ENCODE assay signal across 8 cellular contexts in genomic region chr6:105995403-105995699, GRCh38.
DNase-seq lines count a peak whose midpoint lies in the region; ATAC-seq and TF ChIP-seq lines count a peak whose summit lies in the region.

No MANE protein-coding gene starts in this region.

- H3K4me1 ChIP-seq in GM23338 (ENCODE audit: insufficient read depth) (peaks cover 26% of the 10 kb centered on the region), mesenchymal stem cell (ENCODE audit: control insufficient read depth, insufficient read depth, low read depth, low read length) (peaks cover 15% of the 10 kb centered on the region), A673 (ENCODE audit: insufficient read depth, low read length, poor library complexity, severe bottlenecking) (peaks cover 6% of the 10 kb centered on the region)

- no peak overlapping the region for H4K91ac ChIP-seq in mesenchymal stem cell (ENCODE audit: low read length)

- intact Hi-C loops in A673 (cut with micrococcal nuclease; ENCODE audit: unreplicated experiment), result loop anchor here (10.0 kb wide), 1 partner anchor 229 kb away; no protein-coding TSS in a partner anchor

- no peak overlapping the region for H3K4ac ChIP-seq in mesenchymal stem cell (ENCODE audit: low read depth in 1 of 2, low read length in 2 of 2)

- H3K23ac ChIP-seq in mesenchymal stem cell (ENCODE audit: low read length in 2 of 2), result no peak overlapping the region

- TF ChIP-seq CTCF in 22Rv1 (IDR thresholded peaks at IDR 0.05) (no peak), GM23338 (conservative IDR thresholded peaks at IDR 0.05; ENCODE audit: low read depth in 2 of 2) (no peak), A673 (conservative IDR thresholded peaks at IDR 0.05; ENCODE audit: low read depth, low read length) (no peak)

- H3K4me2 ChIP-seq in GM23338 (peak overlapping the region; percentile 93), mesenchymal stem cell (ENCODE audit: low read length, poor library complexity, severe bottlenecking) (no peak overlapping the region)

- no peak overlapping the region for H4K8ac ChIP-seq in mesenchymal stem cell (ENCODE audit: low read length)

- peaks cover 19% of the 10 kb centered on the region for H3K4me1 Mint-ChIP-seq in GM23338
- H3K4me1 Mint-ChIP-seq in activated T-helper 17 cell treated with anti-CD3 and anti-CD28 coated beads, Interleukin-2, amount 50 U/mL, for 72 hours, result peaks cover 13% of the 10 kb centered on the region

- no peaks in the 10 kb centered on the region for H3K36me3 ChIP-seq in GM23338 (ENCODE audit: insufficient read depth)
- no peaks in the 10 kb centered on the region for H3K36me3 ChIP-seq in mesenchymal stem cell (ENCODE audit: control insufficient read depth in 1 of 2, insufficient read depth in 2 of 2, low read depth in 1 of 2, low read length in 2 of 2)
- H3K36me3 ChIP-seq in A673 (ENCODE audit: insufficient read depth, low read length, poor library complexity, severe bottlenecking), result no peaks in the 10 kb centered on the region

- no TSS peak for BruUV-seq in A673 (replicated peaks; lab: Mats Ljungman, UMichigan)

- no peak overlapping the region for H2AK5ac ChIP-seq in mesenchymal stem cell (ENCODE audit: low read length, severe bottlenecking)

- ATAC-seq in GM23338, result no peak
- no peak for ATAC-seq in activated T-helper 17 cell treated with anti-CD3 and anti-CD28 coated beads, Interleukin-2, amount 50 U/mL, for 72 hours (replicated peaks)

- POLR2A ChIA-PET in A673 (lab: Charles Lee; ENCODE audit: low non-redundant PET), result no interaction called here

- no peaks in the 10 kb centered on the region for H3K9me2 ChIP-seq in GM23338 (ENCODE audit: insufficient read depth)

- H3K27ac ChIP-seq in 22Rv1 (peak overlapping the region; percentile 51), GM23338 (ENCODE audit: low read depth) (no peak overlapping the region), mesenchymal stem cell (ENCODE audit: low read length, poor library complexity, severe bottlenecking) (no peak overlapping the region), A673 (ENCODE audit: low read depth, low read length, poor library complexity, severe bottlenecking) (no peak overlapping the region)

- peaks cover 73% of the 10 kb centered on the region for H3K27me3 Mint-ChIP-seq in GM23338 (ENCODE audit: insufficient read depth, low read depth, poor library complexity)
- peaks cover 10% of the 10 kb centered on the region for H3K27me3 Mint-ChIP-seq in activated T-helper 17 cell treated with anti-CD3 and anti-CD28 coated beads, Interleukin-2, amount 50 U/mL, for 72 hours

- DNase-seq in GM23338 (ENCODE audit: low spot score) (no peak), mesenchymal stem cell (no peak), A673 (ENCODE audit: low spot score) (no peak), NK-92 (lab: John Stamatoyannopoulos, UW; ENCODE audit: unreplicated experiment) (no peak), GOT3 (lab: John Stamatoyannopoulos, UW) (no peak), DMS153 (lab: John Stamatoyannopoulos, UW) (no peak)

- peak overlapping the region; percentile 96 for H3K9ac ChIP-seq in mesenchymal stem cell (ENCODE audit: low read length)

- H3K27me3 ChIP-seq in GM23338 (ENCODE audit: insufficient read depth), result peaks cover 95% of the 10 kb centered on the region
- peaks cover 0 to 22% of the 10 kb centered on the region in 2 experiments for H3K27me3 ChIP-seq in mesenchymal stem cell (ENCODE audit: control insufficient read depth in 1 of 2, insufficient read depth in 1 of 2, low read length in 2 of 2)
- peaks cover 58% of the 10 kb centered on the region for H3K27me3 ChIP-seq in A673 (replicated peaks; ENCODE audit: insufficient read depth, low read depth, low read length, poor library complexity)

- 6% methylated on average over 2 of the region's 5 CpGs for WGBS in mesenchymal stem cell

- H3F3A ChIP-seq in GM23338 (replicated peaks; ENCODE audit: low read depth), result peaks cover 6% of the 10 kb centered on the region; the same call in 1 of the 2 replicates

- no peaks in the 10 kb centered on the region; the same call in 2 of the 3 replicates for H3K36me3 Mint-ChIP-seq in GM23338 (ENCODE audit: low read depth)
- peaks cover 6% of the 10 kb centered on the region for H3K36me3 Mint-ChIP-seq in activated T-helper 17 cell treated with anti-CD3 and anti-CD28 coated beads, Interleukin-2, amount 50 U/mL, for 72 hours (ENCODE audit: low read depth)

- peak overlapping the region; percentile 78 for H3K4me3 ChIP-seq in GM23338
- peak overlapping the region in 1 of 2 experiments; percentile 89 for H3K4me3 ChIP-seq in mesenchymal stem cell (ENCODE audit: insufficient read depth in 1 of 2, low read depth in 1 of 2, low read length in 2 of 2)
- no peak overlapping the region for H3K4me3 ChIP-seq in A673 (ENCODE audit: low read depth, low read length, poor library complexity, severe bottlenecking)

- no peak overlapping the region for H3K18ac ChIP-seq in mesenchymal stem cell (ENCODE audit: low read depth in 1 of 2, low read length in 2 of 2)

- no peaks in the 10 kb centered on the region for H3K79me2 ChIP-seq in GM23338 (replicated peaks; ENCODE audit: insufficient read depth)

- peaks cover 18% of the 10 kb centered on the region; the same call in 1 of the 2 replicates for H4K20me1 ChIP-seq in GM23338 (replicated peaks; ENCODE audit: insufficient read depth)

- no peak overlapping the region for H2BK5ac ChIP-seq in mesenchymal stem cell (ENCODE audit: low read depth, low read length, poor library complexity, severe bottlenecking)

- H2BK15ac ChIP-seq in mesenchymal stem cell (ENCODE audit: low read depth, poor library complexity, severe bottlenecking), result no peak overlapping the region

- H3K9me3 Mint-ChIP-seq in GM23338, result peaks cover 4% of the 10 kb centered on the region; the same call in 2 of the 3 replicates
- no peaks in the 10 kb centered on the region for H3K9me3 Mint-ChIP-seq in activated T-helper 17 cell treated with anti-CD3 and anti-CD28 coated beads, Interleukin-2, amount 50 U/mL, for 72 hours

- H3K9me3 ChIP-seq in mesenchymal stem cell (ENCODE audit: control insufficient read depth, low read length), result no peaks in the 10 kb centered on the region
- H3K9me3 ChIP-seq in A673 (ENCODE audit: low read depth, low read length, poor library complexity, severe bottlenecking), result no peaks in the 10 kb centered on the region

- CTCF ChIA-PET in A673 (lab: Charles Lee), result no interaction called here

- no peak overlapping the region for H3K14ac ChIP-seq in mesenchymal stem cell (ENCODE audit: low read length in 2 of 2)

- H2BK120ac ChIP-seq in mesenchymal stem cell (ENCODE audit: low read depth, low read length), result no peak overlapping the region

- no peak overlapping the region for H2BK12ac ChIP-seq in mesenchymal stem cell (ENCODE audit: low read length in 2 of 2)

- H3K27ac Mint-ChIP-seq in GM23338, result no peak overlapping the region
- peak overlapping the region; percentile 60 for H3K27ac Mint-ChIP-seq in activated T-helper 17 cell treated with anti-CD3 and anti-CD28 coated beads, Interleukin-2, amount 50 U/mL, for 72 hours

- H2AFZ ChIP-seq in GM23338 (no peak overlapping the region), mesenchymal stem cell (ENCODE audit: low read depth, low read length) (no peak overlapping the region)

- peak overlapping the region; percentile 86 for H3K4me3 Mint-ChIP-seq in GM23338
- peak overlapping the region; percentile 82 for H3K4me3 Mint-ChIP-seq in activated T-helper 17 cell treated with anti-CD3 and anti-CD28 coated beads, Interleukin-2, amount 50 U/mL, for 72 hours

- no peaks in the 10 kb centered on the region for H3K79me1 ChIP-seq in mesenchymal stem cell (replicated peaks; ENCODE audit: low read length, poor library complexity, severe bottlenecking)

TF ChIP-seq in GM23338, 12 proteins besides CTCF, POLR2A, EP300 and RAD21 (continues in another document):
- TF ChIP-seq POLR2AphosphoS5 (IDR thresholded peaks at IDR 0.05; ENCODE audit: low read depth) (no peak), EZH2phosphoT487 (IDR thresholded peaks at IDR 0.05; ENCODE audit: unreplicated experiment) (no peak), ZNF331 (CRISPR knock-in tag; IDR thresholded peaks at IDR 0.05; ENCODE audit: low read depth) (no peak), STAT1 (IDR thresholded peaks at IDR 0.05; ENCODE audit: unreplicated experiment) (no peak), NANOG (IDR thresholded peaks at IDR 0.05; ENCODE audit: borderline replicate concordance) (no peak), CREB1 (CRISPR knock-in tag; IDR thresholded peaks at IDR 0.05; ENCODE audit: low read depth) (no peak), EZH2 (IDR thresholded peaks at IDR 0.05; ENCODE audit: low read depth, unreplicated experiment) (no peak), ZNF114 (CRISPR knock-in tag; IDR thresholded peaks at IDR 0.05) (no peak)
- TF ChIP-seq, protein P1, sequence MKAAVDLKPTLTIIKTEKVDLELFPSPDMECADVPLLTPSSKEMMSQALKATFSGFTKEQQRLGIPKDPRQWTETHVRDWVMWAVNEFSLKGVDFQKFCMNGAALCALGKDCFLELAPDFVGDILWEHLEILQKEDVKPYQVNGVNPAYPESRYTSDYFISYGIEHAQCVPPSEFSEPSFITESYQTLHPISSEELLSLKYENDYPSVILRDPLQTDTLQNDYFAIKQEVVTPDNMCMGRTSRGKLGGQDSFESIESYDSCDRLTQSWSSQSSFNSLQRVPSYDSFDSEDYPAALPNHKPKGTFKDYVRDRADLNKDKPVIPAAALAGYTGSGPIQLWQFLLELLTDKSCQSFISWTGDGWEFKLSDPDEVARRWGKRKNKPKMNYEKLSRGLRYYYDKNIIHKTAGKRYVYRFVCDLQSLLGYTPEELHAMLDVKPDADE (IDR thresholded peaks at IDR 0.05), result no peak
